Comparison of ENCODE assay signal across 8 cellular contexts in genomic region chr13:25300861-25301346, GRCh38. TPM values are rescaled to one million over a fixed set of nuclear protein-coding genes. Genes with fewer than 3 reads are reported as not detected.
DNase-seq lines count a peak whose midpoint lies in the region; ATAC-seq and TF ChIP-seq lines count a peak whose summit lies in the region.

No MANE protein-coding gene starts in this region.

- peak overlapping the region; percentile 42 to 95 (median 82) for H3K4me3 ChIP-seq in heart left ventricle
- peak overlapping the region; percentile 90 for H3K4me3 ChIP-seq in rectal smooth muscle tissue (ENCODE audit: low read length)

- TF ChIP-seq POLR2A in heart left ventricle (IDR thresholded peaks at IDR 0.05) (no peak), erythroblast (IDR thresholded peaks at IDR 0.05; ENCODE audit: low read length) (no peak)

- H3K27ac Mint-ChIP-seq in activated naive CD4-positive, alpha-beta T cell treated with anti-CD3 and anti-CD28 coated beads for 36 hours: peak overlapping the region; percentile 93

- peaks cover 37% of the 10 kb centered on the region for H3K4me1 Mint-ChIP-seq in activated naive CD4-positive, alpha-beta T cell treated with anti-CD3 and anti-CD28 coated beads for 36 hours (ENCODE audit: low read depth)

- H3K36me3 ChIP-seq in heart left ventricle (peaks cover 0 to 22% (median 6%) of the 10 kb centered on the region in 9 donors), rectal smooth muscle tissue (ENCODE audit: control insufficient read depth, insufficient read depth, low read length) (no peaks in the 10 kb centered on the region)

- 14 to 18% (median 17%) methylated on average over 31 to 33 of the region's 33 CpGs for WGBS in heart left ventricle, 4 donors

- DNase-seq in activated naive CD4-positive, alpha-beta T cell treated with anti-CD3 and anti-CD28 coated beads for 36 hours: no peak
- peak; percentile 21 to 63 (median 40) for DNase-seq in heart left ventricle
- DNase-seq in erythroblast (lab: John Stamatoyannopoulos, UW): no peak
- no peak for DNase-seq in HT-29 (ENCODE audit: low spot score)

- H3K4me3 Mint-ChIP-seq in activated naive CD4-positive, alpha-beta T cell treated with anti-CD3 and anti-CD28 coated beads for 36 hours: peak overlapping the region; percentile 94

- H3K4me1 ChIP-seq in heart left ventricle (peaks cover 0 to 34% (median 13%) of the 10 kb centered on the region in 12 donors), rectal smooth muscle tissue (ENCODE audit: control insufficient read depth, insufficient read depth, low read length) (peaks cover 7% of the 10 kb centered on the region)

- peaks cover 0 to 12% (median 4%) of the 10 kb centered on the region in 9 donors for H3K27me3 ChIP-seq in heart left ventricle
- no peaks in the 10 kb centered on the region for H3K27me3 ChIP-seq in rectal smooth muscle tissue (ENCODE audit: control insufficient read depth, insufficient read depth, low read length)

- no peaks in the 10 kb centered on the region for H3K9me3 ChIP-seq in heart left ventricle

- H3K9ac ChIP-seq in rectal smooth muscle tissue (ENCODE audit: low read length): no peak overlapping the region

- H3K36me3 Mint-ChIP-seq in activated naive CD4-positive, alpha-beta T cell treated with anti-CD3 and anti-CD28 coated beads for 36 hours (ENCODE audit: low read depth): peaks cover 23% of the 10 kb centered on the region

- no peaks in the 10 kb centered on the region for H3K9me3 Mint-ChIP-seq in activated naive CD4-positive, alpha-beta T cell treated with anti-CD3 and anti-CD28 coated beads for 36 hours

- CTCF ChIA-PET in activated naive CD4-positive, alpha-beta T cell treated with anti-CD3 and anti-CD28 coated beads for 36 hours (lab: Charles Lee): no interaction called here

- H3K27ac ChIP-seq in 22Rv1 (peak overlapping the region; percentile 90), heart left ventricle (peak overlapping the region; percentile 49 to 97 (median 88)), rectal smooth muscle tissue (ENCODE audit: low read depth, low read length) (peak overlapping the region; percentile 86)

- TF ChIP-seq CTCF in 22Rv1 (IDR thresholded peaks at IDR 0.05) (no peak), heart left ventricle (IDR thresholded peaks at IDR 0.05) (no peak)

- H3K27me3 Mint-ChIP-seq in activated naive CD4-positive, alpha-beta T cell treated with anti-CD3 and anti-CD28 coated beads for 36 hours (ENCODE audit: low read depth): no peaks in the 10 kb centered on the region

- intact Hi-C loops in activated naive CD4-positive, alpha-beta T cell treated with anti-CD3 and anti-CD28 coated beads for 36 hours (cut with micrococcal nuclease): loop anchor here (1.0 to 5.0 kb wide), 8 partner anchors 14 to 1951 kb away; partner anchors contain the start of genes MTMR6, PARP4, RNF6 and RPL21
- intact Hi-C loops in heart left ventricle (cut with DNase I): loop anchor here in 2 of 10 donors (2.0 kb wide), 1 partner anchor 14 kb away; the partner anchor contains the start of gene MTMR6 (in 2 of the 2)

- ATAC-seq in GM19397 (IDR thresholded peaks at IDR 0.05; ENCODE audit: unreplicated experiment) (peak; percentile 17), HG03521 (IDR thresholded peaks at IDR 0.05; ENCODE audit: unreplicated experiment) (peak; percentile 19), heart left ventricle (peak; percentile 5 to 42 (median 30))

RNA-seq across cellular contexts. Expression of gene NUP58, which starts 0.5 kb away (rescaled TPM):
- 10 to 100 TPM; 91.9 to 93.0 TPM for total RNA-seq in activated naive CD4-positive, alpha-beta T cell treated with anti-CD3 and anti-CD28 coated beads for 36 hours
- total RNA-seq in heart left ventricle: 10 to 100 TPM; 18.3 to 39.1 (median 24.4) TPM
- 10 to 100 TPM in 1 of 2 donors, 1 to 10 TPM in 1; 7.0 to 20.1 TPM for polyA plus RNA-seq in heart left ventricle
- total RNA-seq in HT-29 (2014; rRNA removed; shearing (Covaris generic)): 72.8 and 80.8 TPM in 2 replicates

RNA-seq across cellular contexts. Expression of gene MTMR6, which starts 13.6 kb away (rescaled TPM):
- 1 to 10 TPM; 5.5 to 5.7 TPM for total RNA-seq in activated naive CD4-positive, alpha-beta T cell treated with anti-CD3 and anti-CD28 coated beads for 36 hours
- 10 to 100 TPM; 15.6 to 21.5 (median 17.6) TPM for total RNA-seq in heart left ventricle
- polyA plus RNA-seq in heart left ventricle: 10 to 100 TPM in 1 of 2 donors, 1 to 10 TPM in 1; 3.4 to 16.7 TPM
- 8.0 and 9.2 TPM in 2 replicates for total RNA-seq in HT-29 (2014; rRNA removed; shearing (Covaris generic))

Comparison
In these comparisons a context has a peak if more than half of its experiments do, and no peak if none do; other contexts are left out.
1. DNase-seq: peak in heart left ventricle (5 of 5); none in activated naive CD4-positive, alpha-beta T cell treated with anti-CD3 and anti-CD28 coated beads for 36 hours (single experiment), erythroblast (0 of 2) and HT-29 (single experiment).
2. Peak in every context shown above with its lines, with median percentiles within 50 percentile points of each other: H3K27ac ChIP-seq and ATAC-seq.